In the genomic region with DNA sequence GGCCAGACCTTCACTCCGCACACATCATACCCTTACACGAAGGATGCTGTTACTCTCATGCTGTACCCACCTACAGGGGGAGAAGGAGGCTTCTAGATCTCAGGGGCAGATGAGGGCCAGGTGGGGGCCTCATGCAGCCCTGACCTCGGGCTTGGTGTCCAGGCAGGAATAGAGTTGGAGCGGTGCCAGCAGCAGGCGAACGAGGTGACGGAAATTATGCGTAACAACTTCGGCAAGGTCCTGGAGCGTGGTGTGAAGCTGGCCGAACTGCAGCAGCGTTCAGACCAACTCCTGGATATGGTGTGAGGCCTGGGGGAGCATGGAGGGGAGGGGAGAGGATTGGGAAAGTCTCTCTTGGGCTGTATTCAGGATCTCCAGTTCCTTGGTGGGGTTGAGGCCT, we compare ENCODE assay signal across 1 cellular context.
TF ChIP-seq lines count a peak whose summit lies in the region.

No MANE protein-coding gene starts in this region.

TF ChIP-seq in GM12891, 5 proteins besides CTCF, POLR2A, EP300 and RAD21 (continued from another document):
- TF ChIP-seq SPI1 (IDR thresholded peaks at IDR 0.05; ENCODE audit: low read depth, low read length) (no peak), POLR2AphosphoS5 (IDR thresholded peaks at IDR 0.05; ENCODE audit: low read depth, low read length) (no peak), TAF1 (IDR thresholded peaks at IDR 0.05; ENCODE audit: low read depth, low read length) (no peak), POU2F2 (IDR thresholded peaks at IDR 0.05; ENCODE audit: low read depth, low read length) (no peak)
